In genomic region chr7:141992688-141993087, GRCh38 we compare ENCODE assay signal across 30 cellular contexts. TPM values are rescaled to one million over a fixed set of nuclear protein-coding genes. Genes with fewer than 3 reads are reported as not detected.
"Had no signal": no experiment of that assay in that cellular context is flagged by ENCODE, and none has a peak within 500 bp of the region (broad histone marks: within the 10 kb centered on the region; RNA-seq: fewer than 3 reads in every experiment).

No MANE protein-coding gene starts in this region.

- H3K36me3 ChIP-seq: left ventricle myocardium inferior, right lobe of liver, tibial nerve, uterus had no signal

- H3K27ac ChIP-seq: hepatocyte, left ventricle myocardium inferior, parathyroid adenoma, psoas muscle, right lobe of liver, tibial nerve, uterus had no signal

- H3K9me3 ChIP-seq: left ventricle myocardium inferior, psoas muscle, right lobe of liver, tibial nerve, uterus had no signal

- H2AFZ ChIP-seq: hepatocyte, parathyroid adenoma had no signal

- H3K79me2 ChIP-seq: hepatocyte, parathyroid adenoma had no signal

- H3K4me3 ChIP-seq: hepatocyte, left ventricle myocardium inferior, lung, psoas muscle, right lobe of liver, smooth muscle cell, tibial nerve, uterus had no signal

- H3K4me2 ChIP-seq: hepatocyte, smooth muscle cell had no signal

- H3K9ac ChIP-seq: parathyroid adenoma had no signal

- ATAC-seq: psoas muscle; stimulated activated memory B cell treated with anti-CD40 and anti-IgM and Interleukin-4, amounts not matched to agents 10 μg/mL and 1 μg/mL and 100 μg/mL, for 72 hours; stimulated activated naive CD8-positive, alpha-beta T cell treated with anti-CD3 and anti-CD28 coated beads, Interleukin-15, amount 100 ng/mL, for 72 hours had no signal

- DNase-seq: islet precursor cell; left ventricle myocardium inferior; mesendoderm; naive B cell; occipital lobe; psoas muscle; stimulated activated CD4-positive, alpha-beta T cell treated with anti-CD3 and anti-CD28 coated beads, Interleukin-1b, Interleukin-23, amount 100 ng/mL, for 48 hours; stimulated activated CD4-positive, alpha-beta T cell treated with anti-CD3 and anti-CD28 coated beads, Interleukin-2, amount 100 ng/mL, for 48 hours; stimulated activated CD4-positive, alpha-beta T cell treated with anti-CD3 and anti-CD28 coated beads, Interleukin-4, amount 100 ng/mL, for 4 hours; stimulated activated CD8-positive, alpha-beta memory T cell treated with anti-CD3 and anti-CD28 coated beads, Interleukin-4, amount 100 ng/mL, for 48 hours; stimulated activated naive CD4-positive, alpha-beta T cell treated with Interleukin-2 at 50 U/mL for 16 hours; stimulated activated naive CD8-positive, alpha-beta T cell treated with anti-CD3 and anti-CD28 coated beads, Interleukin-15, amount 100 ng/mL, for 72 hours; substantia nigra; uterus had no signal

- H3K4me1 ChIP-seq: left ventricle myocardium inferior, parathyroid adenoma, psoas muscle, right lobe of liver, tibial nerve, uterus had no signal

- H3K27me3 ChIP-seq: hepatocyte, right lobe of liver, tibial nerve, uterus had no signal

RNA-seq across cellular contexts. Expression of gene MGAM, which starts 3.0 kb away (rescaled TPM):
- total RNA-seq: kidney epithelial cell, osteocyte had no signal

RNA-seq across cellular contexts. Expression of gene TAS2R38, which starts 19.1 kb away (rescaled TPM):
- total RNA-seq: hepatocyte, kidney epithelial cell, left ventricle myocardium inferior, lower leg skin, lung, mesothelial cell of epicardium, neural crest cell, occipital lobe, osteocyte, posterior vena cava, psoas muscle, right lobe of liver, skeletal muscle tissue, smooth muscle cell, temporal lobe, tibial nerve, ureter, uterus had no signal
- polyA plus RNA-seq: hepatocyte, lung, psoas muscle, smooth muscle cell had no signal

RNA-seq across cellular contexts. Expression of gene CLEC5A, which starts 45.9 kb away (rescaled TPM):
- total RNA-seq: hepatocyte, kidney epithelial cell, mesothelial cell of epicardium, neural crest cell, occipital lobe, osteocyte, smooth muscle cell, temporal lobe had no signal
- polyA plus RNA-seq: hepatocyte, smooth muscle cell had no signal
